Comparison of ENCODE assay signal across 10 cellular contexts in the genomic region with DNA sequence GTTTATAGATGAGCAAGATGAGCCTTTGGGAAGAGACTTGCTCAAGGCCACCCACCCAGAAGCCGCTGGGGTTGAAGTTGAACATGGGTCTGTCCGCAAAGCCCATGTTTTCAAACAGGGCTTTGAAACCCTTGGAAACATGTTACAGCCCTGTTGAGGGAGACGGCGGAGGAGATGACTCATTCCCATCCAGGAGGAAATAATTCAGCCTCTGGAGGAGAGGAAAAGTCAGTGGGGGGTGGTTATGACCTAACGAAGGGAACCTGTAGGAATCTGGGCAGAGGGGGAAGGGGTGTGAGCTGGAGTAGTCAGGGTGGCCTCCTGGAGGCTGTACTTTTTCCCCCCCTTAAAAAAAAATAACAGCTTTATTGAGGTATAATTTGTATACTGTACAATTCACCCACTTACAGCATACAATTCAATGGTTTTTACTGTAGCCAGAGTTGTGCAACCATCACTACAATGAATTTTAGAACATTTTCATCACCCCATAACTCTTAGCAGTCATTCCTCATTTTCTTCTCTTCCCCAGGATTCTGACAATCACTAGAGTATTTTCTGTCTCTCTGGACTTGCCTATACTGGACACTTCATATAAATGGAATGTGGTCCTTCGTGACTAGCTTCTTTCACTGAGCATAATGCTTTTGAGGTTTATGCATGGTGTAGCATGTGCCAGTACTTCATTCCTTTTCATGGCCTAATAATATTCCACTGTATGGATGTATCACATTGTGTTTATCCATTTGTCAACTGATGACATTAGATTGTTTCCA. TPM values are rescaled to one million over a fixed set of nuclear protein-coding genes. Genes with fewer than 3 reads are reported as not detected.
A peak's percentile ranks its signal among the peaks of the same experiment; 100 is the strongest.
DNase-seq lines count a peak whose midpoint lies in the region; ATAC-seq and TF ChIP-seq lines count a peak whose summit lies in the region.
"Had no signal": no experiment of that assay in that cellular context is flagged by ENCODE, and none has a peak within 500 bp of the region (broad histone marks: within the 10 kb centered on the region; RNA-seq: fewer than 3 reads in every experiment).

No MANE protein-coding gene starts in this region.

- intact Hi-C loops in activated naive CD4-positive, alpha-beta T cell treated with anti-CD3 and anti-CD28 coated beads for 36 hours (cut with micrococcal nuclease): loop anchor here (2.0 kb wide), 1 partner anchor 19 kb away; no protein-coding TSS in a partner anchor

- H3K27ac Mint-ChIP-seq in effector memory CD8-positive, alpha-beta T cell: peak overlapping the region; percentile 92 to 99
- H3K27ac Mint-ChIP-seq in nephron: peak overlapping the region in 2 of 3 experiments; percentile 29 to 64
- no peak overlapping the region for H3K27ac Mint-ChIP-seq in activated naive CD4-positive, alpha-beta T cell treated with anti-CD3 and anti-CD28 coated beads for 36 hours

- DNase-seq in AG20443 (ENCODE audit: low spot score) (peak; percentile 92), M059J (ENCODE audit: low read depth) (peak; percentile 94), GM13976 (ENCODE audit: low spot score) (no peak), nucleus accumbens (lab: John Stamatoyannopoulos, UW) (no peak), SKM-1 (lab: John Stamatoyannopoulos, UW; ENCODE audit: unreplicated experiment) (no peak)
- no peak for DNase-seq in effector memory CD8-positive, alpha-beta T cell
- no peak for DNase-seq in activated naive CD4-positive, alpha-beta T cell treated with anti-CD3 and anti-CD28 coated beads for 36 hours
- DNase-seq: retina, T-helper 1 cell had no signal

- CTCF ChIA-PET in activated naive CD4-positive, alpha-beta T cell treated with anti-CD3 and anti-CD28 coated beads for 36 hours (lab: Charles Lee): no interaction called here

- no peaks in the 10 kb centered on the region for H3K27me3 Mint-ChIP-seq in effector memory CD8-positive, alpha-beta T cell
- H3K27me3 Mint-ChIP-seq in nephron (ENCODE audit: low read depth): peaks cover 39% of the 10 kb centered on the region
- H3K27me3 Mint-ChIP-seq in activated naive CD4-positive, alpha-beta T cell treated with anti-CD3 and anti-CD28 coated beads for 36 hours (ENCODE audit: low read depth): no peaks in the 10 kb centered on the region

- no peak for ATAC-seq in effector memory CD8-positive, alpha-beta T cell (replicated peaks)

- H3K4me1 Mint-ChIP-seq in effector memory CD8-positive, alpha-beta T cell (ENCODE audit: low read depth in 2 of 2): peaks cover 35 to 41% of the 10 kb centered on the region in 2 donors
- H3K4me1 Mint-ChIP-seq in nephron: peaks cover 7% of the 10 kb centered on the region
- peaks cover 13% of the 10 kb centered on the region for H3K4me1 Mint-ChIP-seq in activated naive CD4-positive, alpha-beta T cell treated with anti-CD3 and anti-CD28 coated beads for 36 hours (ENCODE audit: low read depth)

- peaks cover 5% of the 10 kb centered on the region for H3K36me3 Mint-ChIP-seq in effector memory CD8-positive, alpha-beta T cell (ENCODE audit: insufficient read depth)
- no peaks in the 10 kb centered on the region for H3K36me3 Mint-ChIP-seq in nephron (ENCODE audit: low read depth)
- H3K36me3 Mint-ChIP-seq in activated naive CD4-positive, alpha-beta T cell treated with anti-CD3 and anti-CD28 coated beads for 36 hours (ENCODE audit: low read depth): no peaks in the 10 kb centered on the region

- TF ChIP-seq CTCF in nephron (IDR thresholded peaks at IDR 0.05; ENCODE audit: unreplicated experiment in 3 of 3): no peak
- no peak for TF ChIP-seq CTCF in GM13976 (IDR thresholded peaks at IDR 0.05; ENCODE audit: borderline replicate concordance, control extremely low read depth, extremely low read depth, insufficient read depth, missing control alignments)

- peak overlapping the region in 1 of 2 donors; percentile 85 for H3K4me3 Mint-ChIP-seq in effector memory CD8-positive, alpha-beta T cell
- H3K4me3 Mint-ChIP-seq in nephron: peak overlapping the region; percentile 50 to 82 (median 65)
- no peak overlapping the region for H3K4me3 Mint-ChIP-seq in activated naive CD4-positive, alpha-beta T cell treated with anti-CD3 and anti-CD28 coated beads for 36 hours

- H3K9me3 Mint-ChIP-seq in effector memory CD8-positive, alpha-beta T cell: no peaks in the 10 kb centered on the region
- H3K9me3 Mint-ChIP-seq in nephron: no peaks in the 10 kb centered on the region
- no peaks in the 10 kb centered on the region for H3K9me3 Mint-ChIP-seq in activated naive CD4-positive, alpha-beta T cell treated with anti-CD3 and anti-CD28 coated beads for 36 hours

- in situ Hi-C loops in GM13976 (cut with MboI; ENCODE audit: low sequenced_read_pairs, unreplicated experiment): no loop called here

RNA-seq across cellular contexts. Expression of gene RIN3, which starts 1.9 kb away (rescaled TPM):
- 0.44 and 1.1 TPM in 2 replicates for total RNA-seq in M059J (2014; rRNA removed; shearing (Covaris generic))
- total RNA-seq in activated naive CD4-positive, alpha-beta T cell treated with anti-CD3 and anti-CD28 coated beads for 36 hours: 10 to 100 TPM; 15.8 to 16.0 TPM

Comparison
In these comparisons a context has a peak if more than half of its experiments do, and no peak if none do; other contexts are left out.
1. DNase-seq: peak in AG20443 (single experiment) and M059J (single experiment); none in effector memory CD8-positive, alpha-beta T cell (0 of 3), GM13976 (single experiment), nucleus accumbens (0 of 56), activated naive CD4-positive, alpha-beta T cell treated with anti-CD3 and anti-CD28 coated beads for 36 hours (single experiment) and SKM-1 (single experiment).